24 cellular contexts compared by ENCODE assay signal in the genomic region with DNA sequence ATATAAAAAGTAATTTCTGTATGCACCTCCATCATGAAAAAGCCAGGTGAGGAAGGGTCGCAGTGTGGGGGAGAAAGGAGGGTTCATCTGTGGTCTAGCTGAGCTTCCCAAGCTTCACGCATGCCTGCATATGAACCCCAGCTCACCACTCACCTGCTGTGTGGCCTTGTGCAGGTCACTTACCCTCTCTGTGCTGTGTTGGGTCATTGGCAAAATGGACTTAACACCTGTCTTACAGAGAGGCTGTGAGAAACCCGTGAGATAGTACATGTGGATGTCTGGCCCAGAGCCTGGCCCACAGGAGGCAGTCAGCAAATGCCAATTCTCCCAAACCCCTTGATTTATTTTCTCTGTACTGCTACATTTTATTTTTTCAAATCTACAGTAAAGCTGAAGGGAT.
A peak's percentile ranks its signal among the peaks of the same experiment; 100 is the strongest.
DNase-seq lines count a peak whose midpoint lies in the region; ATAC-seq, FAIRE-seq and TF ChIP-seq lines count a peak whose summit lies in the region.
"Had no signal": no experiment of that assay in that cellular context is flagged by ENCODE, and none has a peak within 500 bp of the region (broad histone marks: within the 10 kb centered on the region; RNA-seq: fewer than 3 reads in every experiment).

No MANE protein-coding gene starts in this region.

- in situ Hi-C loops in HepG2 (cut with HindIII; ENCODE audit: extremely low pct_ligation_motif_present, low pct_unique_long_range_greater_than_20kb): no loop called here
- in situ Hi-C loops in GM23248 (cut with MboI): no loop called here

- 12% methylated on average over 3 of the region's 3 CpGs for WGBS in HepG2 (ENCODE audit: low lambda C conversion rate)
- WGBS in right lobe of liver (ENCODE audit: insufficient coverage, low coverage, low lambda C conversion rate, missing lambda C conversion rate): 69% methylated on average over 3 of the region's 3 CpGs
- WGBS in mesenchymal stem cell: 93% methylated on average over 3 of the region's 3 CpGs
- WGBS in GM23248 (ENCODE audit: low coverage in 1 of 2, low lambda C conversion rate in 2 of 2, missing lambda C conversion rate in 2 of 2), 2 experiments: 66 to 72% methylated on average over 3 of the region's 3 CpGs

- H3K36me3 Mint-ChIP-seq in activated CD4-positive, alpha-beta T cell treated with anti-CD3 and anti-CD28 coated beads, Interleukin-2, amount 10 ng/mL, durations not matched to agents 7 days and 5 days (ENCODE audit: low read depth): no peaks in the 10 kb centered on the region
- H3K36me3 Mint-ChIP-seq: CD4-positive, alpha-beta memory T cell had no signal

- FAIRE-seq in HepG2 (lab: Jason Lieb, UNC): no peak
- FAIRE-seq: A204.1, G401.6, GM12892, GM19239 had no signal

- no peak for DNase-seq in HepG2 (ENCODE audit: low spot score)
- no peak for DNase-seq in right lobe of liver
- no peak for DNase-seq in mesenchymal stem cell
- DNase-seq in NCI-H1092 treated with DMSO at 0.1 percent for 48 hours (lab: John Stamatoyannopoulos, UW): no peak
- DNase-seq in activated CD4-positive, alpha-beta T cell treated with anti-CD3 and anti-CD28 coated beads, Interleukin-2, amount 10 ng/mL, durations not matched to agents 7 days and 5 days: no peak
- no peak for DNase-seq in GM23248
- DNase-seq: ACHN; C1 segment of cervical spinal cord; Calu3; CD4-positive, alpha-beta memory T cell; COR-L47; DMS53; DND-41; H9; HFFc6 had no signal

- H3K9me2 ChIP-seq in GM23248 (ENCODE audit: insufficient read depth): no peaks in the 10 kb centered on the region

- no peak overlapping the region for H3K27ac Mint-ChIP-seq in activated CD4-positive, alpha-beta T cell treated with anti-CD3 and anti-CD28 coated beads, Interleukin-2, amount 10 ng/mL, durations not matched to agents 7 days and 5 days
- H3K27ac Mint-ChIP-seq: CD4-positive, alpha-beta memory T cell; GM23338; H9; HFFc6 had no signal

- H2BK15ac ChIP-seq in mesenchymal stem cell (ENCODE audit: low read depth, poor library complexity, severe bottlenecking): no peak overlapping the region

- no peak overlapping the region for H2BK120ac ChIP-seq in mesenchymal stem cell (ENCODE audit: low read depth, low read length)

- H3K18ac ChIP-seq in mesenchymal stem cell (ENCODE audit: low read depth in 1 of 2, low read length in 2 of 2): no peak overlapping the region

- no peaks in the 10 kb centered on the region for H3K4me1 Mint-ChIP-seq in activated CD4-positive, alpha-beta T cell treated with anti-CD3 and anti-CD28 coated beads, Interleukin-2, amount 10 ng/mL, durations not matched to agents 7 days and 5 days
- H3K4me1 Mint-ChIP-seq: CD4-positive, alpha-beta memory T cell; GM23338 had no signal

- ATAC-seq in HepG2 (no peak), right lobe of liver (no peak), GM18520 (IDR thresholded peaks at IDR 0.05; ENCODE audit: unreplicated experiment) (no peak)
- ATAC-seq: GM23338, HCT116 had no signal

- CTCF ChIA-PET in HepG2 (lab: Yijun Ruan, JAX; ENCODE audit: low intra/inter-chr PET ratio, low total read pairs): no interaction called here
- CTCF ChIA-PET in activated CD4-positive, alpha-beta T cell treated with anti-CD3 and anti-CD28 coated beads, Interleukin-2, amount 10 ng/mL, durations not matched to agents 7 days and 5 days (lab: Charles Lee): interaction anchor here (1.2 to 1.6 kb wide), 2 partner anchors 12 to 18 kb away, joined by 3 to 4 read pairs; no protein-coding TSS in a partner anchor

- TF ChIP-seq EP300 in HepG2 (IDR thresholded peaks at IDR 0.05; ENCODE audit: low read depth in 2 of 2, low read length in 2 of 2) (no peak), HepG2 (CRISPR knock-in tag; IDR thresholded peaks at IDR 0.05; ENCODE audit: borderline replicate concordance) (no peak)

- H3K23ac ChIP-seq in mesenchymal stem cell (ENCODE audit: low read length in 2 of 2): no peak overlapping the region

- no peaks in the 10 kb centered on the region for H4K20me1 ChIP-seq in HepG2 (ENCODE audit: insufficient read depth, low read length)
- H4K20me1 ChIP-seq in GM23248 (ENCODE audit: insufficient read depth): no peaks in the 10 kb centered on the region

- no peak overlapping the region for H2BK12ac ChIP-seq in mesenchymal stem cell (ENCODE audit: low read length in 2 of 2)

- H3K27ac ChIP-seq in HepG2 (ENCODE audit: extremely low read length, insufficient read depth, low read length): no peak overlapping the region
- H3K27ac ChIP-seq in right lobe of liver: no peak overlapping the region
- peak overlapping the region; percentile 34; the same call in 1 of the 2 replicates for H3K27ac ChIP-seq in VCaP
- no peak overlapping the region for H3K27ac ChIP-seq in mesenchymal stem cell (ENCODE audit: low read length, poor library complexity, severe bottlenecking)
- H3K27ac ChIP-seq in GM23248: no peak overlapping the region
- H3K27ac ChIP-seq: 22Rv1 had no signal

- peak overlapping the region in 1 of 2 experiments; percentile 63 for H3K14ac ChIP-seq in mesenchymal stem cell (ENCODE audit: low read length in 2 of 2)

- no peak overlapping the region for H3K4me2 ChIP-seq in HepG2 (ENCODE audit: low read depth, low read length)
- H3K4me2 ChIP-seq in mesenchymal stem cell (ENCODE audit: low read length, poor library complexity, severe bottlenecking): no peak overlapping the region
- no peak overlapping the region for H3K4me2 ChIP-seq in GM23248 (ENCODE audit: unreplicated experiment)
- H3K4me2 ChIP-seq: GM23338 had no signal

- H2AK5ac ChIP-seq in mesenchymal stem cell (ENCODE audit: low read length, severe bottlenecking): no peak overlapping the region

- no peak for TF ChIP-seq RAD21 in HepG2 (CRISPR knock-in tag; IDR thresholded peaks at IDR 0.05)

- H4K8ac ChIP-seq in mesenchymal stem cell (ENCODE audit: low read length): peak overlapping the region; percentile 2

- H2AFZ ChIP-seq in HepG2 (ENCODE audit: low read length): no peak overlapping the region
- H2AFZ ChIP-seq in mesenchymal stem cell (ENCODE audit: low read depth, low read length): no peak overlapping the region
- H2AFZ ChIP-seq in GM23248: no peak overlapping the region
- H2AFZ ChIP-seq: GM23338 had no signal

- no peaks in the 10 kb centered on the region for H3F3A ChIP-seq in GM23248 (ENCODE audit: insufficient read depth)

- H3K4me3 Mint-ChIP-seq in activated CD4-positive, alpha-beta T cell treated with anti-CD3 and anti-CD28 coated beads, Interleukin-2, amount 10 ng/mL, durations not matched to agents 7 days and 5 days: no peak overlapping the region
- H3K4me3 Mint-ChIP-seq: CD4-positive, alpha-beta memory T cell; GM23338; H9; HFFc6 had no signal

- H3K4ac ChIP-seq in mesenchymal stem cell (ENCODE audit: low read depth in 1 of 2, low read length in 2 of 2): no peak overlapping the region

- intact Hi-C loops in HepG2 (cut with micrococcal nuclease; ENCODE audit: unreplicated experiment): no loop called here
- intact Hi-C loops in right lobe of liver (cut with DNase I): no loop called here

- H3K9ac ChIP-seq in HepG2 (ENCODE audit: insufficient read depth, low read depth, low read length): no peak overlapping the region
- H3K9ac ChIP-seq in mesenchymal stem cell (ENCODE audit: low read length): no peak overlapping the region
- H3K9ac ChIP-seq in GM23248: no peak overlapping the region

- H3K4me1 ChIP-seq in HepG2 (ENCODE audit: insufficient read depth, low read length) (no peaks in the 10 kb centered on the region), right lobe of liver (peaks cover 0 to 9% (median 0%) of the 10 kb centered on the region in 4 donors), mesenchymal stem cell (ENCODE audit: control insufficient read depth, insufficient read depth, low read depth, low read length) (no peaks in the 10 kb centered on the region), GM23248 (ENCODE audit: insufficient read depth) (peaks cover 5% of the 10 kb centered on the region)

- no peak for TF ChIP-seq CTCF in HepG2 (CRISPR knock-in tag; IDR thresholded peaks at IDR 0.05)
- TF ChIP-seq CTCF in right lobe of liver (IDR thresholded peaks at IDR 0.05): no peak
- no peak for TF ChIP-seq CTCF in VCaP (conservative IDR thresholded peaks at IDR 0.05)

- H3K79me2 ChIP-seq in HepG2 (ENCODE audit: insufficient read depth, low read length) (no peaks in the 10 kb centered on the region), GM23248 (ENCODE audit: insufficient read depth) (0 out of 2 replicates have a peak, but pooled peaks cover 7% of the 10 kb centered on the region)

- H3K27me3 Mint-ChIP-seq in activated CD4-positive, alpha-beta T cell treated with anti-CD3 and anti-CD28 coated beads, Interleukin-2, amount 10 ng/mL, durations not matched to agents 7 days and 5 days: peaks cover 27% of the 10 kb centered on the region

- BruUV-seq in HepG2 (replicated peaks; lab: Mats Ljungman, UMichigan): no TSS peak

- H3K4me3 ChIP-seq in HepG2 (replicated peaks in 1 of 3; ENCODE audit: insufficient read depth in 1 of 3, low read depth in 2 of 3, low read length in 3 of 3) (no peak overlapping the region), right lobe of liver (no peak overlapping the region), mesenchymal stem cell (ENCODE audit: insufficient read depth in 1 of 2, low read depth in 1 of 2, low read length in 2 of 2) (no peak overlapping the region), GM23248 (no peak overlapping the region)
- H3K4me3 ChIP-seq: GM23338 had no signal

- POLR2A ChIA-PET in HepG2 (lab: Yijun Ruan, JAX): no interaction called here
- POLR2A ChIA-PET in activated CD4-positive, alpha-beta T cell treated with anti-CD3 and anti-CD28 coated beads, Interleukin-2, amount 10 ng/mL, durations not matched to agents 7 days and 5 days (lab: Charles Lee): no interaction called here

- H4K91ac ChIP-seq in mesenchymal stem cell (ENCODE audit: low read length): no peak overlapping the region

- no peaks in the 10 kb centered on the region for H3K79me1 ChIP-seq in mesenchymal stem cell (replicated peaks; ENCODE audit: low read length, poor library complexity, severe bottlenecking)

- H3K9me3 Mint-ChIP-seq in activated CD4-positive, alpha-beta T cell treated with anti-CD3 and anti-CD28 coated beads, Interleukin-2, amount 10 ng/mL, durations not matched to agents 7 days and 5 days: no peaks in the 10 kb centered on the region
- H3K9me3 Mint-ChIP-seq: GM23338, HFFc6 had no signal

- TF ChIP-seq POLR2A in HepG2 (IDR thresholded peaks at IDR 0.05; ENCODE audit: insufficient read depth in 1 of 2, low read depth in 2 of 2, low read length in 2 of 2): no peak
- TF ChIP-seq POLR2A in right lobe of liver (IDR thresholded peaks at IDR 0.05): no peak

- H2BK5ac ChIP-seq in mesenchymal stem cell (ENCODE audit: low read depth, low read length, poor library complexity, severe bottlenecking): no peak overlapping the region

- H3K9me3 ChIP-seq in HepG2 (ENCODE audit: low read length) (no peaks in the 10 kb centered on the region), right lobe of liver (no peaks in the 10 kb centered on the region), mesenchymal stem cell (ENCODE audit: control insufficient read depth, low read length) (no peaks in the 10 kb centered on the region), GM23248 (ENCODE audit: low read depth) (no peaks in the 10 kb centered on the region)

- H3K27me3 ChIP-seq in HepG2 (ENCODE audit: control insufficient read depth in 1 of 2, insufficient read depth in 2 of 2, low read length in 2 of 2): peaks cover 0 to 12% of the 10 kb centered on the region in 2 experiments; a peak in 1 of 5 replicates
- no peaks in the 10 kb centered on the region for H3K27me3 ChIP-seq in right lobe of liver
- peaks cover 28 to 39% of the 10 kb centered on the region in 2 experiments for H3K27me3 ChIP-seq in mesenchymal stem cell (ENCODE audit: control insufficient read depth in 1 of 2, insufficient read depth in 1 of 2, low read length in 2 of 2)
- H3K27me3 ChIP-seq in GM23248 (replicated peaks; ENCODE audit: insufficient read depth): no peaks in the 10 kb centered on the region

- no peaks in the 10 kb centered on the region for H3K36me3 ChIP-seq in HepG2 (replicated peaks in 1 of 2; ENCODE audit: control insufficient read depth in 1 of 2, insufficient read depth in 2 of 2, low read length in 2 of 2)
- H3K36me3 ChIP-seq in right lobe of liver: no peaks in the 10 kb centered on the region
- H3K36me3 ChIP-seq in mesenchymal stem cell (ENCODE audit: control insufficient read depth in 1 of 2, insufficient read depth in 2 of 2, low read depth in 1 of 2, low read length in 2 of 2): no peaks in the 10 kb centered on the region
- H3K36me3 ChIP-seq in GM23248 (ENCODE audit: low read depth): no peaks in the 10 kb centered on the region
